Comparison of ENCODE assay signal across 1 cellular context in the genomic region with DNA sequence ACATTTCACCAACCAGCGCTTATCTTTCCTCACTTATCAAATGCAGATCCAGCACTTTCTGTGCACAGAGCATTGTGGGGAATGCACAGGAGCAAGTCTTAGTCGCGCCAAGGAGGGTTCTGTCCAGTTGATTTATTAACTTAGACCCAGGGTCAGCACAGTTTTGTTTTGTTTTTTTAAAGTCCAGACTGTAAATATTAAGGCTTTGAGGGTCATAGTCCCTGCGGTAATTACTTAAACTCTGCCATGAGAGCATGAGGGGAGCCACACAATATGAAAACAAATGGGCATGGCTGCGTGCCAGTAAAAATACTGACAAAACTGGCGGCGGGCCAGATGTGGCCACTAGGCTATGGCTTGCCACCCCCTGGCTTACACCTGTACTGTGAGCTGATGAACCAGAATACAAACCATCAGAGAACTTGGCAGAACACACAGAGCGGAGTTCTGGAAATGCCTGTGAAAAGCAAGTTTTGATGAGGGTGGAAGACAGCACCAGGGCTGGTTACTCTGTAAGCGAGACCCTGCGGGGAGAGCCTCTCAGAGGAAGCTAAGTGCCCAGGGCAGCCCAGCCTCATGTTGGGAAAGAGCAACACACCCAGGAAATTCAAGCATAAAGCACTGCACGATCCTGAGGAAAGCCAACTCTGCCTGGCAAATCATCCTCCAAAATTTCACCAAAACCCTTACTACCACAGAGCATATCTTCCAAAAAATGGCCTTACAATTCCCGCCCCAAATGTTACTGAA.
A peak's percentile ranks its signal among the peaks of the same experiment; 100 is the strongest.
TF ChIP-seq lines count a peak whose summit lies in the region.

No MANE protein-coding gene starts in this region.

TF ChIP-seq in HEK293, 187 proteins besides CTCF, POLR2A, EP300 and RAD21 (continued from another document):
- TF ChIP-seq, protein P1, sequence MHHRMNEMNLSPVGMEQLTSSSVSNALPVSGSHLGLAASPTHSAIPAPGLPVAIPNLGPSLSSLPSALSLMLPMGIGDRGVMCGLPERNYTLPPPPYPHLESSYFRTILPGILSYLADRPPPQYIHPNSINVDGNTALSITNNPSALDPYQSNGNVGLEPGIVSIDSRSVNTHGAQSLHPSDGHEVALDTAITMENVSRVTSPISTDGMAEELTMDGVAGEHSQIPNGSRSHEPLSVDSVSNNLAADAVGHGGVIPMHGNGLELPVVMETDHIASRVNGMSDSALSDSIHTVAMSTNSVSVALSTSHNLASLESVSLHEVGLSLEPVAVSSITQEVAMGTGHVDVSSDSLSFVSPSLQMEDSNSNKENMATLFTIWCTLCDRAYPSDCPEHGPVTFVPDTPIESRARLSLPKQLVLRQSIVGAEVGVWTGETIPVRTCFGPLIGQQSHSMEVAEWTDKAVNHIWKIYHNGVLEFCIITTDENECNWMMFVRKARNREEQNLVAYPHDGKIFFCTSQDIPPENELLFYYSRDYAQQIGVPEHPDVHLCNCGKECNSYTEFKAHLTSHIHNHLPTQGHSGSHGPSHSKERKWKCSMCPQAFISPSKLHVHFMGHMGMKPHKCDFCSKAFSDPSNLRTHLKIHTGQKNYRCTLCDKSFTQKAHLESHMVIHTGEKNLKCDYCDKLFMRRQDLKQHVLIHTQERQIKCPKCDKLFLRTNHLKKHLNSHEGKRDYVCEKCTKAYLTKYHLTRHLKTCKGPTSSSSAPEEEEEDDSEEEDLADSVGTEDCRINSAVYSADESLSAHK (tag by site-specific recombination; IDR thresholded peaks at IDR 0.05): peak; percentile 66
- TF ChIP-seq, protein P2, sequence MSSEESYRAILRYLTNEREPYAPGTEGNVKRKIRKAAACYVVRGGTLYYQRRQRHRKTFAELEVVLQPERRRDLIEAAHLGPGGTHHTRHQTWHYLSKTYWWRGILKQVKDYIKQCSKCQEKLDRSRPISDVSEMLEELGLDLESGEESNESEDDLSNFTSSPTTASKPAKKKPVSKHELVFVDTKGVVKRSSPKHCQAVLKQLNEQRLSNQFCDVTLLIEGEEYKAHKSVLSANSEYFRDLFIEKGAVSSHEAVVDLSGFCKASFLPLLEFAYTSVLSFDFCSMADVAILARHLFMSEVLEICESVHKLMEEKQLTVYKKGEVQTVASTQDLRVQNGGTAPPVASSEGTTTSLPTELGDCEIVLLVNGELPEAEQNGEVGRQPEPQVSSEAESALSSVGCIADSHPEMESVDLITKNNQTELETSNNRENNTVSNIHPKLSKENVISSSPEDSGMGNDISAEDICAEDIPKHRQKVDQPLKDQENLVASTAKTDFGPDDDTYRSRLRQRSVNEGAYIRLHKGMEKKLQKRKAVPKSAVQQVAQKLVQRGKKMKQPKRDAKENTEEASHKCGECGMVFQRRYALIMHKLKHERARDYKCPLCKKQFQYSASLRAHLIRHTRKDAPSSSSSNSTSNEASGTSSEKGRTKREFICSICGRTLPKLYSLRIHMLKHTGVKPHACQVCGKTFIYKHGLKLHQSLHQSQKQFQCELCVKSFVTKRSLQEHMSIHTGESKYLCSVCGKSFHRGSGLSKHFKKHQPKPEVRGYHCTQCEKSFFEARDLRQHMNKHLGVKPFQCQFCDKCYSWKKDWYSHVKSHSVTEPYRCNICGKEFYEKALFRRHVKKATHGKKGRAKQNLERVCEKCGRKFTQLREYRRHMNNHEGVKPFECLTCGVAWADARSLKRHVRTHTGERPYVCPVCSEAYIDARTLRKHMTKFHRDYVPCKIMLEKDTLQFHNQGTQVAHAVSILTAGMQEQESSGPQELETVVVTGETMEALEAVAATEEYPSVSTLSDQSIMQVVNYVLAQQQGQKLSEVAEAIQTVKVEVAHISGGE (tag by site-specific recombination; conservative IDR thresholded peaks at IDR 0.05; ENCODE audit: low read depth): 0 out of 2 replicates have a peak, but pooled peaks have one; percentile 3
- TF ChIP-seq, protein P3, sequence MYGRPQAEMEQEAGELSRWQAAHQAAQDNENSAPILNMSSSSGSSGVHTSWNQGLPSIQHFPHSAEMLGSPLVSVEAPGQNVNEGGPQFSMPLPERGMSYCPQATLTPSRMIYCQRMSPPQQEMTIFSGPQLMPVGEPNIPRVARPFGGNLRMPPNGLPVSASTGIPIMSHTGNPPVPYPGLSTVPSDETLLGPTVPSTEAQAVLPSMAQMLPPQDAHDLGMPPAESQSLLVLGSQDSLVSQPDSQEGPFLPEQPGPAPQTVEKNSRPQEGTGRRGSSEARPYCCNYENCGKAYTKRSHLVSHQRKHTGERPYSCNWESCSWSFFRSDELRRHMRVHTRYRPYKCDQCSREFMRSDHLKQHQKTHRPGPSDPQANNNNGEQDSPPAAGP (tag by site-specific recombination; IDR thresholded peaks at IDR 0.05): peak; percentile 78
- TF ChIP-seq, protein P4, sequence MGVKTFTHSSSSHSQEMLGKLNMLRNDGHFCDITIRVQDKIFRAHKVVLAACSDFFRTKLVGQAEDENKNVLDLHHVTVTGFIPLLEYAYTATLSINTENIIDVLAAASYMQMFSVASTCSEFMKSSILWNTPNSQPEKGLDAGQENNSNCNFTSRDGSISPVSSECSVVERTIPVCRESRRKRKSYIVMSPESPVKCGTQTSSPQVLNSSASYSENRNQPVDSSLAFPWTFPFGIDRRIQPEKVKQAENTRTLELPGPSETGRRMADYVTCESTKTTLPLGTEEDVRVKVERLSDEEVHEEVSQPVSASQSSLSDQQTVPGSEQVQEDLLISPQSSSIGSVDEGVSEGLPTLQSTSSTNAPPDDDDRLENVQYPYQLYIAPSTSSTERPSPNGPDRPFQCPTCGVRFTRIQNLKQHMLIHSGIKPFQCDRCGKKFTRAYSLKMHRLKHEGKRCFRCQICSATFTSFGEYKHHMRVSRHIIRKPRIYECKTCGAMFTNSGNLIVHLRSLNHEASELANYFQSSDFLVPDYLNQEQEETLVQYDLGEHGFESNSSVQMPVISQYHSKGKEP (tag by site-specific recombination; IDR thresholded peaks at IDR 0.05): peak; percentile 45; the same call in 1 of the 2 replicates
- TF ChIP-seq ZXDB (tag by site-specific recombination; IDR thresholded peaks at IDR 0.05) (peak; percentile 89), ZNF843 (tag by site-specific recombination; IDR thresholded peaks at IDR 0.05) (peak; percentile 88)
TF ChIP-seq in HEK293: peak in this region for 40.
